In the genomic region with DNA sequence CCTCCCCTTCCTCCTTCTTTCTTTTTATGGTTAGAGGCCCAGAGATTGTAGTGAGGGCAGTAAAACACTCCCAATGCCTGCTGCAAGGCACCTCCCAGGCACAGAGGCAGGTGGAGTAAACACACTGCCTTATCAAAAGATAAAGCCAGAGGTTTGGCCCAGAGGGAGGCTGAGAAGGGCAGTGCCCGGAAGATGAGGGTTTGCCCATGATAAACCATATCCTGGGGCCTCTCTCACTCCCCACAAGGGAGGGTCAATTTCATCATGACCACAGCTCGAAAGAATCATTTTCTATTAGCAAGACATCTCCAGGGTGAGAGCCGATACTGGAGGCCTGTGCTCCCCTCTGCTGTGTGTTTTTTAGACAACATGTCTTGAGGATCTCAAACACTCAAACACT, we compare ENCODE assay signal across 19 cellular contexts.
DNase-seq lines count a peak whose midpoint lies in the region; ATAC-seq, FAIRE-seq and TF ChIP-seq lines count a peak whose summit lies in the region.
"Had no signal": no experiment of that assay in that cellular context is flagged by ENCODE, and none has a peak within 500 bp of the region (broad histone marks: within the 10 kb centered on the region; RNA-seq: fewer than 3 reads in every experiment).

No MANE protein-coding gene starts in this region.

- no peak for TF ChIP-seq CTCF in osteoblast (IDR thresholded peaks at IDR 0.05; ENCODE audit: extremely low read depth, low read depth, low read length)

- peaks cover 10% of the 10 kb centered on the region for H3K4me1 ChIP-seq in osteoblast (ENCODE audit: insufficient read depth, low read length)
- H3K4me1 ChIP-seq: heart right ventricle, suprapubic skin had no signal

- no peaks in the 10 kb centered on the region for H3K9me3 ChIP-seq in osteoblast (ENCODE audit: low read depth, low read length)
- H3K9me3 ChIP-seq: suprapubic skin had no signal

- H3K79me2 ChIP-seq in osteoblast (ENCODE audit: insufficient read depth, low read length) = no peaks in the 10 kb centered on the region

- H3K4me2 ChIP-seq in osteoblast (ENCODE audit: insufficient read depth, low read length) = no peak overlapping the region

- TF ChIP-seq POLR2A in erythroblast (IDR thresholded peaks at IDR 0.05; ENCODE audit: low read length) = no peak

- H3K4me3 ChIP-seq in osteoblast (ENCODE audit: insufficient read depth, low read length) = no peak overlapping the region
- H3K4me3 ChIP-seq: heart right ventricle, suprapubic skin had no signal

- H4K20me1 ChIP-seq in osteoblast (ENCODE audit: insufficient read depth, low read length) = no peaks in the 10 kb centered on the region

- peak overlapping the region; percentile 46 for H2AFZ ChIP-seq in osteoblast (ENCODE audit: low read length)

- FAIRE-seq in urothelium cell line (lab: Jason Lieb, UNC) = no peak

- H3K36me3 ChIP-seq in osteoblast (ENCODE audit: insufficient read depth, low read length) = no peaks in the 10 kb centered on the region
- H3K36me3 ChIP-seq: heart right ventricle, suprapubic skin had no signal

- DNase-seq in HuH-7 (ENCODE audit: low spot score) (peak; percentile 15), OCI-M2 (lab: John Stamatoyannopoulos, UW; ENCODE audit: unreplicated experiment) (peak; percentile 14), erythroblast (lab: John Stamatoyannopoulos, UW) (peak; percentile 32 to 46), osteoblast (ENCODE audit: insufficient read length, low spot score, missing footprints) (no peak), urothelium cell line (ENCODE audit: low spot score) (no peak)
- no peak for DNase-seq in effector CD8-positive, alpha-beta T cell (lab: John Stamatoyannopoulos, UW)
- DNase-seq: activated CD4-positive, CD25-positive, alpha-beta regulatory T cell; activated CD8-positive, alpha-beta memory T cell treated with anti-CD3 and anti-CD28 coated beads for 24 hours; activated T-cell treated with anti-CD3 and anti-CD28 coated beads, Interleukin-2, amount 50 U/mL, for 48 hours; CD4-positive, CD25-positive, alpha-beta regulatory T cell; DMS53; heart right ventricle; NCI-H1048; NCI-H524 treated with DMSO at 0.1 percent for 48 hours; SIG-M5; T-helper 17 cell had no signal

- no peaks in the 10 kb centered on the region for H3K27me3 ChIP-seq in osteoblast (ENCODE audit: insufficient read depth, low read length)
- H3K27me3 ChIP-seq: suprapubic skin had no signal

- ATAC-seq in GM18907 (IDR thresholded peaks at IDR 0.05; ENCODE audit: unreplicated experiment) (no peak), HG03097 (IDR thresholded peaks at IDR 0.05; ENCODE audit: low FRiP score, unreplicated experiment) (no peak)
- ATAC-seq: heart right ventricle, T-helper 17 cell had no signal

- no peak overlapping the region for H3K27ac ChIP-seq in osteoblast (ENCODE audit: low read depth, low read length)
- H3K27ac ChIP-seq: heart right ventricle, suprapubic skin had no signal

Comparison
In these comparisons a context has a peak if more than half of its experiments do, and no peak if none do; other contexts are left out.
1. DNase-seq: peak in HuH-7 (single experiment), OCI-M2 (single experiment) and erythroblast (2 of 2); none in osteoblast (single experiment), effector CD8-positive, alpha-beta T cell (single experiment) and urothelium cell line (single experiment).